ENCODE assay signal across 1 cellular context in genomic region chr9:806285-807156, GRCh38.
TF ChIP-seq lines count a peak whose summit lies in the region.

No MANE protein-coding gene starts in this region.

TF ChIP-seq in HCT116, 20 proteins besides CTCF, POLR2A, EP300 and RAD21 (continued from another document):
- TF ChIP-seq MAX (IDR thresholded peaks at IDR 0.05) (no peak), ATF3 (IDR thresholded peaks at IDR 0.05) (no peak), JUND (IDR thresholded peaks at IDR 0.05) (no peak), SIN3A (IDR thresholded peaks at IDR 0.05; ENCODE audit: low read depth) (no peak), EGR1 (IDR thresholded peaks at IDR 0.05; ENCODE audit: low read depth) (no peak), POLR2AphosphoS5 (IDR thresholded peaks at IDR 0.05; ENCODE audit: low read depth, low read length) (no peak), ZBTB33 (IDR thresholded peaks at IDR 0.05; ENCODE audit: extremely low read depth, insufficient replicate concordance, low read length) (no peak), ZNF274 (IDR thresholded peaks at IDR 0.05; ENCODE audit: low read depth, low read length) (no peak), EZH2phosphoT487 (IDR thresholded peaks at IDR 0.05; ENCODE audit: borderline replicate concordance) (no peak), CBX3 (IDR thresholded peaks at IDR 0.05; ENCODE audit: low read depth) (no peak), ZFX (IDR thresholded peaks at IDR 0.05) (no peak), FOSL1 (IDR thresholded peaks at IDR 0.05; ENCODE audit: low read depth) (no peak), YY1 (IDR thresholded peaks at IDR 0.05; ENCODE audit: extremely low read depth, insufficient replicate concordance, low read depth, low read length) (no peak), ELF1 (IDR thresholded peaks at IDR 0.05; ENCODE audit: borderline replicate concordance, low read depth) (no peak), SP1 (IDR thresholded peaks at IDR 0.05; ENCODE audit: low read depth) (no peak), TCF7L2 (IDR thresholded peaks at IDR 0.05; ENCODE audit: borderline replicate concordance, extremely low read depth, insufficient read depth, insufficient read length) (no peak)
